Comparison of ENCODE assay signal across 34 cellular contexts in genomic region chr11:64974124-64974523, GRCh38. TPM values are rescaled to one million over a fixed set of nuclear protein-coding genes. Genes with fewer than 3 reads are reported as not detected.
"Had no signal": no experiment of that assay in that cellular context is flagged by ENCODE, and none has a peak within 500 bp of the region (broad histone marks: within the 10 kb centered on the region; RNA-seq: fewer than 3 reads in every experiment).

No MANE protein-coding gene starts in this region.

- ATAC-seq: effector memory CD8-positive, alpha-beta T cell; gastrocnemius medialis; left lung; lower lobe of right lung; natural killer cell treated with Interleukin-12 subunit alpha and Interleukin-12 subunit beta and Interleukin-15 and Interleukin-18, amount 100 ng/mL, for 72 hours; sciatic nerve; stimulated activated effector memory CD8-positive, alpha-beta T cell treated with anti-CD3 and anti-CD28 coated beads, Interleukin-12 subunit alpha, Interleukin-12 subunit beta, amount 100 ng/mL, for 72 hours; stimulated activated naive CD8-positive, alpha-beta T cell treated with anti-CD3 and anti-CD28 coated beads, Interleukin-15, amount 100 ng/mL, for 72 hours; T-helper 17 cell had no signal

- DNase-seq: activated CD4-positive, alpha-beta T cell treated with anti-CD3 and anti-CD28 coated beads for 1 hour; activated CD4-positive, alpha-beta T cell treated with anti-CD3 and anti-CD28 coated beads, Interleukin-2, amount 50 U/mL, for 48 hours; activated CD8-positive, alpha-beta memory T cell treated with anti-CD3 and anti-CD28 coated beads for 24 hours; activated gamma-delta T cell; activated naive CD4-positive, alpha-beta T cell treated with anti-CD3 and anti-CD28 coated beads, Interleukin-2, amount 10 ng/mL, durations not matched to agents 7 days and 5 days; activated naive CD8-positive, alpha-beta T cell treated with anti-CD3 and anti-CD28 coated beads, Interleukin-2, amount 10 ng/mL, durations not matched to agents 7 days and 5 days; cerebellar nuclear complex; dorsolateral prefrontal cortex; effector memory CD8-positive, alpha-beta T cell; erythroblast; gastrocnemius medialis; glutamatergic neuron; lower lobe of right lung; mesendoderm; retina; stimulated activated CD4-positive, alpha-beta T cell treated with anti-CD3 and anti-CD28 coated beads, Interleukin-4, amount 100 ng/mL, for 24 hours; stimulated activated naive CD8-positive, alpha-beta T cell treated with anti-CD3 and anti-CD28 coated beads, Interleukin-15, amount 100 ng/mL, for 72 hours; substantia nigra; T-helper 17 cell; T1000; uterus had no signal

- H3K27ac ChIP-seq: ascending aorta, cardiac muscle cell, coronary artery, dorsolateral prefrontal cortex, gastrocnemius medialis, left lung, lower lobe of right lung, prostate gland, skin epidermis, uterus had no signal

- H3K9me3 ChIP-seq: ascending aorta, gastrocnemius medialis, left lung, lower lobe of right lung, prostate gland, uterus had no signal

- H3K4me3 ChIP-seq: ascending aorta, cardiac muscle cell, coronary artery, dorsolateral prefrontal cortex, gastrocnemius medialis, left lung, lower lobe of right lung, prostate gland, skin epidermis, uterus had no signal

- H3K36me3 ChIP-seq: ascending aorta, cardiac muscle cell, gastrocnemius medialis, left lung, lower lobe of right lung, prostate gland, uterus had no signal

- H3K4me1 ChIP-seq: prostate gland had no signal

- H3K4me3 Mint-ChIP-seq: activated naive CD4-positive, alpha-beta T cell treated with anti-CD3 and anti-CD28 coated beads, Interleukin-2, amount 10 ng/mL, durations not matched to agents 7 days and 5 days; activated naive CD8-positive, alpha-beta T cell treated with anti-CD3 and anti-CD28 coated beads, Interleukin-2, amount 10 ng/mL, durations not matched to agents 7 days and 5 days; brain; natural killer cell treated with Interleukin-12 subunit alpha and Interleukin-12 subunit beta and Interleukin-15 and Interleukin-18, amount 100 ng/mL, for 72 hours; stimulated activated effector memory CD8-positive, alpha-beta T cell treated with anti-CD3 and anti-CD28 coated beads, Interleukin-12 subunit alpha, Interleukin-12 subunit beta, amount 100 ng/mL, for 72 hours; stimulated activated naive CD8-positive, alpha-beta T cell treated with anti-CD3 and anti-CD28 coated beads, Interleukin-15, amount 100 ng/mL, for 72 hours; T-helper 17 cell; type B pancreatic cell had no signal

- H3K36me3 Mint-ChIP-seq: activated naive CD4-positive, alpha-beta T cell treated with anti-CD3 and anti-CD28 coated beads, Interleukin-2, amount 10 ng/mL, durations not matched to agents 7 days and 5 days; activated naive CD8-positive, alpha-beta T cell treated with anti-CD3 and anti-CD28 coated beads, Interleukin-2, amount 10 ng/mL, durations not matched to agents 7 days and 5 days; brain; natural killer cell treated with Interleukin-12 subunit alpha and Interleukin-12 subunit beta and Interleukin-15 and Interleukin-18, amount 100 ng/mL, for 72 hours; stimulated activated effector memory CD8-positive, alpha-beta T cell treated with anti-CD3 and anti-CD28 coated beads, Interleukin-12 subunit alpha, Interleukin-12 subunit beta, amount 100 ng/mL, for 72 hours; type B pancreatic cell had no signal

- H3K27me3 Mint-ChIP-seq: T-helper 17 cell had no signal

- H3K9me3 Mint-ChIP-seq: activated naive CD4-positive, alpha-beta T cell treated with anti-CD3 and anti-CD28 coated beads, Interleukin-2, amount 10 ng/mL, durations not matched to agents 7 days and 5 days; activated naive CD8-positive, alpha-beta T cell treated with anti-CD3 and anti-CD28 coated beads, Interleukin-2, amount 10 ng/mL, durations not matched to agents 7 days and 5 days; effector memory CD8-positive, alpha-beta T cell; natural killer cell treated with Interleukin-12 subunit alpha and Interleukin-12 subunit beta and Interleukin-15 and Interleukin-18, amount 100 ng/mL, for 72 hours; stimulated activated effector memory CD8-positive, alpha-beta T cell treated with anti-CD3 and anti-CD28 coated beads, Interleukin-12 subunit alpha, Interleukin-12 subunit beta, amount 100 ng/mL, for 72 hours; stimulated activated naive CD8-positive, alpha-beta T cell treated with anti-CD3 and anti-CD28 coated beads, Interleukin-15, amount 100 ng/mL, for 72 hours; type B pancreatic cell had no signal

- H3K27ac Mint-ChIP-seq: activated naive CD4-positive, alpha-beta T cell treated with anti-CD3 and anti-CD28 coated beads, Interleukin-2, amount 10 ng/mL, durations not matched to agents 7 days and 5 days; activated naive CD8-positive, alpha-beta T cell treated with anti-CD3 and anti-CD28 coated beads, Interleukin-2, amount 10 ng/mL, durations not matched to agents 7 days and 5 days; effector memory CD8-positive, alpha-beta T cell; natural killer cell treated with Interleukin-12 subunit alpha and Interleukin-12 subunit beta and Interleukin-15 and Interleukin-18, amount 100 ng/mL, for 72 hours; stimulated activated effector memory CD8-positive, alpha-beta T cell treated with anti-CD3 and anti-CD28 coated beads, Interleukin-12 subunit alpha, Interleukin-12 subunit beta, amount 100 ng/mL, for 72 hours; stimulated activated naive CD8-positive, alpha-beta T cell treated with anti-CD3 and anti-CD28 coated beads, Interleukin-15, amount 100 ng/mL, for 72 hours; T-helper 17 cell; type B pancreatic cell had no signal

RNA-seq across cellular contexts. Expression of gene MAJIN, which starts 2.2 kb away (rescaled TPM):
- total RNA-seq: activated naive CD8-positive, alpha-beta T cell treated with anti-CD3 and anti-CD28 coated beads, Interleukin-2, amount 10 ng/mL, durations not matched to agents 7 days and 5 days; ascending aorta; cardiac muscle cell; dorsolateral prefrontal cortex; gastrocnemius medialis; left lung; lower lobe of right lung; mononuclear cell; natural killer cell treated with Interleukin-12 subunit alpha and Interleukin-12 subunit beta and Interleukin-15 and Interleukin-18, amount 100 ng/mL, for 72 hours; osteoblast; sciatic nerve; T-helper 17 cell had no signal

RNA-seq across cellular contexts. Expression of gene BATF2, which starts 22.6 kb away (rescaled TPM):
- total RNA-seq: mononuclear cell; natural killer cell treated with Interleukin-12 subunit alpha and Interleukin-12 subunit beta and Interleukin-15 and Interleukin-18, amount 100 ng/mL, for 72 hours; T-helper 17 cell had no signal
- polyA plus RNA-seq: cardiac muscle cell had no signal

RNA-seq across cellular contexts. Expression of gene GPHA2, which starts 38.4 kb away (rescaled TPM):
- total RNA-seq: activated naive CD8-positive, alpha-beta T cell treated with anti-CD3 and anti-CD28 coated beads, Interleukin-2, amount 10 ng/mL, durations not matched to agents 7 days and 5 days; ascending aorta; cardiac muscle cell; gastrocnemius medialis; left lung; lower lobe of right lung; mononuclear cell; natural killer cell treated with Interleukin-12 subunit alpha and Interleukin-12 subunit beta and Interleukin-15 and Interleukin-18, amount 100 ng/mL, for 72 hours; osteoblast; prostate gland; sciatic nerve; T-helper 17 cell; uterus had no signal
